Comparison of ENCODE assay signal across 1 cellular context in the genomic region with DNA sequence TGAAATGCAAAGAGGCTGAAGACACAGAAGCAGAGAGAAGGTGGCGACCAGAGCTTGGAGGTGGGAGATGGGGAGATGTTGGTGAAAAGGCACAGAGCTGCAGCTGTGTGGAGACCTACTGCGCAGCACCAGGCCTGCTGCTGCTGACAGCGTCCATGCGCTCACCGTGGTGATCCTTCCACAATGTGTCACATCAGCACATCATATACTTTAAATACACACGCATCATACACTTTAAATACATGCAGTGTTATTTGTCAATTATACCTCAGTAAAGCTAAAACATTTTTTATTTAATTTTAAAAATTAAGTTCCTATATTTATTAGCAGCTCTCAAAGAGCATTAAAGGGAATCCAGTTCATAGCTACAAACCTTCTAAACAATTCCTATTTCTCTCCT.
TF ChIP-seq lines count a peak whose summit lies in the region.

No MANE protein-coding gene starts in this region.

TF ChIP-seq in GM23338, 12 proteins besides CTCF, POLR2A, EP300 and RAD21 (continued from another document):
- TF ChIP-seq, protein P1, sequence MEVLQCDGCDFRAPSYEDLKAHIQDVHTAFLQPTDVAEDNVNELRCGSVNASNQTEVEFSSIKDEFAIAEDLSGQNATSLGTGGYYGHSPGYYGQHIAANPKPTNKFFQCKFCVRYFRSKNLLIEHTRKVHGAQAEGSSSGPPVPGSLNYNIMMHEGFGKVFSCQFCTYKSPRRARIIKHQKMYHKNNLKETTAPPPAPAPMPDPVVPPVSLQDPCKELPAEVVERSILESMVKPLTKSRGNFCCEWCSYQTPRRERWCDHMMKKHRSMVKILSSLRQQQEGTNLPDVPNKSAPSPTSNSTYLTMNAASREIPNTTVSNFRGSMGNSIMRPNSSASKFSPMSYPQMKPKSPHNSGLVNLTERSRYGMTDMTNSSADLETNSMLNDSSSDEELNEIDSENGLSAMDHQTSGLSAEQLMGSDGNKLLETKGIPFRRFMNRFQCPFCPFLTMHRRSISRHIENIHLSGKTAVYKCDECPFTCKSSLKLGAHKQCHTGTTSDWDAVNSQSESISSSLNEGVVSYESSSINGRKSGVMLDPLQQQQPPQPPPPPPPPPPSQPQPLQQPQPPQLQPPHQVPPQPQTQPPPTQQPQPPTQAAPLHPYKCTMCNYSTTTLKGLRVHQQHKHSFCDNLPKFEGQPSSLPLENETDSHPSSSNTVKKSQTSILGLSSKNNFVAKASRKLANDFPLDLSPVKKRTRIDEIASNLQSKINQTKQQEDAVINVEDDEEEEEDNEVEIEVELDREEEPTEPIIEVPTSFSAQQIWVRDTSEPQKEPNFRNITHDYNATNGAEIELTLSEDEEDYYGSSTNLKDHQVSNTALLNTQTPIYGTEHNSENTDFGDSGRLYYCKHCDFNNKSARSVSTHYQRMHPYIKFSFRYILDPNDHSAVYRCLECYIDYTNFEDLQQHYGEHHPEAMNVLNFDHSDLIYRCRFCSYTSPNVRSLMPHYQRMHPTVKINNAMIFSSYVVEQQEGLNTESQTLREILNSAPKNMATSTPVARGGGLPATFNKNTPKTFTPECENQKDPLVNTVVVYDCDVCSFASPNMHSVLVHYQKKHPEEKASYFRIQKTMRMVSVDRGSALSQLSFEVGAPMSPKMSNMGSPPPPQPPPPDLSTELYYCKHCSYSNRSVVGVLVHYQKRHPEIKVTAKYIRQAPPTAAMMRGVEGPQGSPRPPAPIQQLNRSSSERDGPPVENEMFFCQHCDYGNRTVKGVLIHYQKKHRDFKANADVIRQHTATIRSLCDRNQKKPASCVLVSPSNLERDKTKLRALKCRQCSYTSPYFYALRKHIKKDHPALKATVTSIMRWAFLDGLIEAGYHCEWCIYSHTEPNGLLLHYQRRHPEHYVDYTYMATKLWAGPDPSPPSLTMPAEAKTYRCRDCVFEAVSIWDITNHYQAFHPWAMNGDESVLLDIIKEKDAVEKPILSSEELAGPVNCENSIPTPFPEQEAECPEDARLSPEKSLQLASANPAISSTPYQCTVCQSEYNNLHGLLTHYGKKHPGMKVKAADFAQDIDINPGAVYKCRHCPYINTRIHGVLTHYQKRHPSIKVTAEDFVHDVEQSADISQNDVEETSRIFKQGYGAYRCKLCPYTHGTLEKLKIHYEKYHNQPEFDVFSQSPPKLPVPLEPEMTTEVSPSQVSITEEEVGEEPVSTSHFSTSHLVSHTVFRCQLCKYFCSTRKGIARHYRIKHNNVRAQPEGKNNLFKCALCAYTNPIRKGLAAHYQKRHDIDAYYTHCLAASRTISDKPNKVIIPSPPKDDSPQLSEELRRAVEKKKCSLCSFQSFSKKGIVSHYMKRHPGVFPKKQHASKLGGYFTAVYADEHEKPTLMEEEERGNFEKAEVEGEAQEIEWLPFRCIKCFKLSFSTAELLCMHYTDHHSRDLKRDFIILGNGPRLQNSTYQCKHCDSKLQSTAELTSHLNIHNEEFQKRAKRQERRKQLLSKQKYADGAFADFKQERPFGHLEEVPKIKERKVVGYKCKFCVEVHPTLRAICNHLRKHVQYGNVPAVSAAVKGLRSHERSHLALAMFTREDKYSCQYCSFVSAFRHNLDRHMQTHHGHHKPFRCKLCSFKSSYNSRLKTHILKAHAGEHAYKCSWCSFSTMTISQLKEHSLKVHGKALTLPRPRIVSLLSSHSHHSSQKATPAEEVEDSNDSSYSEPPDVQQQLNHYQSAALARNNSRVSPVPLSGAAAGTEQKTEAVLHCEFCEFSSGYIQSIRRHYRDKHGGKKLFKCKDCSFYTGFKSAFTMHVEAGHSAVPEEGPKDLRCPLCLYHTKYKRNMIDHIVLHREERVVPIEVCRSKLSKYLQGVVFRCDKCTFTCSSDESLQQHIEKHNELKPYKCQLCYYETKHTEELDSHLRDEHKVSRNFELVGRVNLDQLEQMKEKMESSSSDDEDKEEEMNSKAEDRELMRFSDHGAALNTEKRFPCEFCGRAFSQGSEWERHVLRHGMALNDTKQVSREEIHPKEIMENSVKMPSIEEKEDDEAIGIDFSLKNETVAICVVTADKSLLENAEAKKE (CRISPR knock-in tag; IDR thresholded peaks at IDR 0.05) = no peak
- no peak for TF ChIP-seq NANOG (IDR thresholded peaks at IDR 0.05; ENCODE audit: borderline replicate concordance)
- no peak for TF ChIP-seq STAT1 (IDR thresholded peaks at IDR 0.05; ENCODE audit: unreplicated experiment)
- TF ChIP-seq JUNB (IDR thresholded peaks at IDR 0.05; ENCODE audit: unreplicated experiment) = no peak
- TF ChIP-seq ZNF331 (CRISPR knock-in tag; IDR thresholded peaks at IDR 0.05; ENCODE audit: low read depth) = no peak
